In the genomic region with DNA sequence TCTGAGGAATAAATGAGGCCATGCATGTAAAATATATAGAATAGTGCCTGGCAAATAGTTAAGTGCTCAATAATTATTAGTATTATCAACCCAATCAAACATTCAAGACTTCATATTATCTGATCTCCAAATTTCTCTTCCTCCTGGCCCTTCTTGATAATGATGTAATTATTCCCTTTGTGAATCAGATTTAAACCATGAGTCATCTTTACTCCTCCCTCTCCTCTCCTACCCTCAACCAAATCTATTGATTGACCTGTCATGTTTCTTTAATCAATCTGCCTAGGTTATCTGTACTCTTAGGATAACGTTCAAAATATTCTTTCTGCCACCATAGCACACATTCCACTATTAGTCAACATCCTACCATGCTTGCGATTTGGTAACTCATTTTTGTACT, we compare ENCODE assay signal across 1 cellular context.
A peak's percentile ranks its signal among the peaks of the same experiment; 100 is the strongest.
TF ChIP-seq lines count a peak whose summit lies in the region.

No MANE protein-coding gene starts in this region.

TF ChIP-seq in K562, 482 proteins besides CTCF, POLR2A, EP300 and RAD21 (continued from another document):
- peak; percentile 79 for TF ChIP-seq ATF3 (IDR thresholded peaks at IDR 0.05)
- TF ChIP-seq ATF3 (CRISPR knock-in tag; conservative IDR thresholded peaks at IDR 0.05) = no peak
- TF ChIP-seq GTF3C2 (IDR thresholded peaks at IDR 0.05; ENCODE audit: borderline replicate concordance, extremely low read depth, insufficient read length) = no peak
